9 cellular contexts compared by ENCODE assay signal in the genomic region with DNA sequence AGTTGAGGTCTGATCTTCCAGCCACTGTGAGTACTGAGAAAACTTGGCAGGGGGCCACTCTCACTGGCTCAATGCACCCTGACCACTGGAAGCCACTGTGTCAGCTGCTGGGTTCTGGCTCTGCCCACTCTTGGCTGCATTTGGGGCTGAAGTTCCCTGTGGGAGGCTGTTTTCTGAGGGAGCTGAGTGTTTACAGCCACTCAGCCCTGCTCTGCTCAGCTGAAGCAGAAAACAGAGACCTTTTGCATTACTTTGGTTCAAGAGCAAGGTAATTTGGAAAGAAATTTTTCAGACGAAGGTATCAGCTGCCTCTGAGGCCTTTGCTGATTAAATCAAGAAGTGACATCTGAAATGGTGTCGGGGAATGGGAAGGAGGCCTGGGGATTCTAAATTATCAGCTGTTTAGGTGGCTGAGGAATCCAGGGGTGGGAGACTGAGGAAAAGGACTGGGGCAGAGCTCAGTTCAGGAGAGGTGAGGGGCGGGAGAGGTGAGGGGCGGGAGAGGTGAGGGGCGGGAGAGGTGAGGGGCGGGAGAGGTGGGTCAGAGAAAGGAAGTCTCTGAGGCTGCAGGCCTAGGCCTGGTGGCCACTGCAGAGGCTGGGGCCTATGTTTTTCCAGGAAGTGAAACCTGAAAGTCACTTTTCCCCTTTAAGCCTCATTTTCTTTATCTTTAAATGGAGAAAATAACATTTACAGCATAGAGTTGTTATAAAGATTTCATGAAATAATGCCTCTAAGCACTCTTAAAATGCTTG. TPM values are rescaled to one million over a fixed set of nuclear protein-coding genes. Genes with fewer than 3 reads are reported as not detected.
DNase-seq lines count a peak whose midpoint lies in the region; ATAC-seq and TF ChIP-seq lines count a peak whose summit lies in the region.
"Had no signal": no experiment of that assay in that cellular context is flagged by ENCODE, and none has a peak within 500 bp of the region (broad histone marks: within the 10 kb centered on the region; RNA-seq: fewer than 3 reads in every experiment).

A gene with protein sequence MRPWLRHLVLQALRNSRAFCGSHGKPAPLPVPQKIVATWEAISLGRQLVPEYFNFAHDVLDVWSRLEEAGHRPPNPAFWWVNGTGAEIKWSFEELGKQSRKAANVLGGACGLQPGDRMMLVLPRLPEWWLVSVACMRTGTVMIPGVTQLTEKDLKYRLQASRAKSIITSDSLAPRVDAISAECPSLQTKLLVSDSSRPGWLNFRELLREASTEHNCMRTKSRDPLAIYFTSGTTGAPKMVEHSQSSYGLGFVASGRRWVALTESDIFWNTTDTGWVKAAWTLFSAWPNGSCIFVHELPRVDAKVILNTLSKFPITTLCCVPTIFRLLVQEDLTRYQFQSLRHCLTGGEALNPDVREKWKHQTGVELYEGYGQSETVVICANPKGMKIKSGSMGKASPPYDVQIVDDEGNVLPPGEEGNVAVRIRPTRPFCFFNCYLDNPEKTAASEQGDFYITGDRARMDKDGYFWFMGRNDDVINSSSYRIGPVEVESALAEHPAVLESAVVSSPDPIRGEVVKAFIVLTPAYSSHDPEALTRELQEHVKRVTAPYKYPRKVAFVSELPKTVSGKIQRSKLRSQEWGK (plus strand): TSS at position 137 of the 755 bp plus-strand sequence. CDS start 1,951 bp downstream, outside the sequence.

- CTCF ChIA-PET in T-cell (lab: Charles Lee), result no interaction called here

- no peak within 1 kb of the TSS for H3K4me2 ChIP-seq in hepatocyte

- H3K4me3 ChIP-seq in hepatocyte, result no peak within 1 kb of the TSS
- H3K4me3 ChIP-seq in stomach, result peak within 1 kb of the TSS in 1 of 4 donors; percentile 0

- H3K9me3 Mint-ChIP-seq in T-cell, result no peaks in the 10 kb centered on the region
- no peaks in the 10 kb centered on the region for H3K9me3 Mint-ChIP-seq in activated naive CD4-positive, alpha-beta T cell treated with anti-CD3 and anti-CD28 coated beads, Interleukin-2, amount 50 U/mL, for 72 hours
- H3K9me3 Mint-ChIP-seq: T-helper 1 cell treated with Interleukin-12 subunit alpha and Interleukin-12 subunit beta and Interleukin-4 antibody, amounts not matched to agents 30 μg/mL and 1 μg/mL, for 36 hours had no signal

- peak; percentile 70 for DNase-seq in NCI-H2107 treated with DMSO at 0.1 percent for 48 hours (lab: John Stamatoyannopoulos, UW; ENCODE audit: unreplicated experiment)
- peak; percentile 37 for DNase-seq in hepatocyte (ENCODE audit: low spot score)
- DNase-seq in stomach, result peak; percentile 75
- no peak for DNase-seq in T-cell
- no peak for DNase-seq in activated naive CD4-positive, alpha-beta T cell treated with anti-CD3 and anti-CD28 coated beads, Interleukin-2, amount 50 U/mL, for 72 hours (ENCODE audit: low spot score in 2 of 2)
- no peak for DNase-seq in 8988T

- H3K4me1 ChIP-seq in hepatocyte (ENCODE audit: insufficient read depth), result no peaks in the 10 kb centered on the region
- H3K4me1 ChIP-seq in stomach, result peaks cover 0 to 5% (median 3%) of the 10 kb centered on the region in 4 donors

- no peak within 1 kb of the TSS for H3K4me3 Mint-ChIP-seq in T-cell
- H3K4me3 Mint-ChIP-seq: T-helper 1 cell treated with Interleukin-12 subunit alpha and Interleukin-12 subunit beta and Interleukin-4 antibody, amounts not matched to agents 30 μg/mL and 1 μg/mL, for 36 hours had no signal

- no peaks in the 10 kb centered on the region for H3K9me2 ChIP-seq in hepatocyte (replicated peaks; ENCODE audit: insufficient read depth)

- no peaks in the 10 kb centered on the region for H3K9me3 ChIP-seq in hepatocyte (ENCODE audit: low read depth)
- no peaks in the 10 kb centered on the region for H3K9me3 ChIP-seq in stomach

- H3K27ac ChIP-seq in hepatocyte (peak within 1 kb of the TSS; percentile 53), stomach (peak within 1 kb of the TSS in 4 of 5 donors; percentile 42 to 54 (median 51))

- H3K4me1 Mint-ChIP-seq in T-cell, result no peaks in the 10 kb centered on the region

- no peak within 1 kb of the TSS for H2AFZ ChIP-seq in hepatocyte

- no peaks in the 10 kb centered on the region for H4K20me1 ChIP-seq in hepatocyte (ENCODE audit: insufficient read depth, poor library complexity, severe bottlenecking)

- ATAC-seq in GM21619 (IDR thresholded peaks at IDR 0.05; ENCODE audit: unreplicated experiment) (peak; percentile 33), T-cell (replicated peaks in 1 of 4) (no peak), GM18520 (IDR thresholded peaks at IDR 0.05; ENCODE audit: unreplicated experiment) (no peak)
- ATAC-seq in activated naive CD4-positive, alpha-beta T cell treated with anti-CD3 and anti-CD28 coated beads, Interleukin-2, amount 50 U/mL, for 72 hours, result no peak

- H3K36me3 ChIP-seq in hepatocyte (replicated peaks; ENCODE audit: insufficient read depth, low read depth), result no peaks in the 10 kb centered on the region
- no peaks in the 10 kb centered on the region for H3K36me3 ChIP-seq in stomach

- peaks cover 7 to 9% of the 10 kb centered on the region in 2 donors for H3K27me3 Mint-ChIP-seq in T-cell

- WGBS in hepatocyte (ENCODE audit: low lambda C conversion rate, missing lambda C conversion rate), result 78% methylated on average over 3 of the region's 6 CpGs
- 52 to 70% (median 66%) methylated on average over 6 of the region's 6 CpGs for WGBS in stomach, 5 donors

- TF ChIP-seq POLR2A in stomach (IDR thresholded peaks at IDR 0.05), result no peak

- no peak for TF ChIP-seq EP300 in stomach (IDR thresholded peaks at IDR 0.05)

- H3K79me2 ChIP-seq in hepatocyte, result no peaks in the 10 kb centered on the region

- TF ChIP-seq CTCF in hepatocyte (IDR thresholded peaks at IDR 0.05; ENCODE audit: poor library complexity) (no peak), stomach (IDR thresholded peaks at IDR 0.05) (no peak)

- no peak within 1 kb of the TSS for H3K27ac Mint-ChIP-seq in T-cell
- peak within 1 kb of the TSS in 1 of 2 donors; percentile 50 for H3K27ac Mint-ChIP-seq in activated naive CD4-positive, alpha-beta T cell treated with anti-CD3 and anti-CD28 coated beads, Interleukin-2, amount 50 U/mL, for 72 hours
- H3K27ac Mint-ChIP-seq: T-helper 1 cell treated with Interleukin-12 subunit alpha and Interleukin-12 subunit beta and Interleukin-4 antibody, amounts not matched to agents 30 μg/mL and 1 μg/mL, for 36 hours had no signal

- no peaks in the 10 kb centered on the region for H3K36me3 Mint-ChIP-seq in T-cell
- no peaks in the 10 kb centered on the region for H3K36me3 Mint-ChIP-seq in activated naive CD4-positive, alpha-beta T cell treated with anti-CD3 and anti-CD28 coated beads, Interleukin-2, amount 50 U/mL, for 72 hours

- POLR2A ChIA-PET in T-cell (lab: Charles Lee), result no interaction called here

- H3K27me3 ChIP-seq in hepatocyte (no peaks in the 10 kb centered on the region), stomach (no peaks in the 10 kb centered on the region)

- intact Hi-C loops in stomach (cut with DNase I; ENCODE audit: low total_unique reads), result no loop called here

RNA-seq across cellular contexts. Expression of the gene that starts here (rescaled TPM):
- total RNA-seq in hepatocyte (2.1 and 5.5 TPM in 2 replicates), stomach (1 to 10 TPM in 3 of 5 donors, not detected in 2; 1.1 to 4.6 (median 1.8) TPM), T-cell (under 1 TPM in 2 of 5 donors, not detected in 3; 0.26 to 0.28 TPM)
- polyA plus RNA-seq in hepatocyte (3.3 and 8.9 TPM in 2 replicates), stomach (1 to 10 TPM; 1.5 to 3.5 (median 2.8) TPM)
- total RNA-seq in activated naive CD4-positive, alpha-beta T cell treated with anti-CD3 and anti-CD28 coated beads, Interleukin-2, amount 50 U/mL, for 72 hours, result not detected

Comparison
In these comparisons a context has a peak if more than half of its experiments do, and no peak if none do; other contexts are left out.
1. DNase-seq: peak in NCI-H2107 treated with DMSO at 0.1 percent for 48 hours (single experiment), hepatocyte (single experiment) and stomach (single experiment); none in T-cell (0 of 34), activated naive CD4-positive, alpha-beta T cell treated with anti-CD3 and anti-CD28 coated beads, Interleukin-2, amount 50 U/mL, for 72 hours (0 of 2) and 8988T (single experiment).